20 cellular contexts compared by ENCODE assay signal in genomic region chrX:130103605-130104004, GRCh38. TPM values are rescaled to one million over a fixed set of nuclear protein-coding genes. Genes with fewer than 3 reads are reported as not detected.
DNase-seq lines count a peak whose midpoint lies in the region; ATAC-seq and TF ChIP-seq lines count a peak whose summit lies in the region.
"Had no signal": no experiment of that assay in that cellular context is flagged by ENCODE, and none has a peak within 500 bp of the region (broad histone marks: within the 10 kb centered on the region; RNA-seq: fewer than 3 reads in every experiment).

No MANE protein-coding gene starts in this region.

- no peaks in the 10 kb centered on the region for H3K27me3 Mint-ChIP-seq in CD4-positive, alpha-beta T cell
- H3K27me3 Mint-ChIP-seq in GM23338 (ENCODE audit: insufficient read depth, low read depth, poor library complexity): peaks cover 13% of the 10 kb centered on the region
- H3K27me3 Mint-ChIP-seq in T-helper 17 cell: no peaks in the 10 kb centered on the region
- H3K27me3 Mint-ChIP-seq in natural killer cell treated with Interleukin-12 subunit alpha and Interleukin-12 subunit beta and Interleukin-15 and Interleukin-18, amount 100 ng/mL, for 72 hours: no peaks in the 10 kb centered on the region

- H3K27me3 ChIP-seq in CD4-positive, alpha-beta T cell (ENCODE audit: control insufficient read depth, insufficient read depth, low read length): no peaks in the 10 kb centered on the region
- peaks cover 8% of the 10 kb centered on the region; the same call in 1 of the 2 replicates for H3K27me3 ChIP-seq in GM23338 (ENCODE audit: insufficient read depth)

- H3K79me2 ChIP-seq in GM23338 (replicated peaks; ENCODE audit: insufficient read depth): no peaks in the 10 kb centered on the region

- ATAC-seq in CD4-positive, alpha-beta T cell (ENCODE audit: poor library complexity): no peak
- peak; percentile 43; the same call in 1 of the 3 replicates for ATAC-seq in GM23338
- no peak for ATAC-seq in T-helper 17 cell
- ATAC-seq in natural killer cell treated with Interleukin-12 subunit alpha and Interleukin-12 subunit beta and Interleukin-15 and Interleukin-18, amount 100 ng/mL, for 72 hours: no peak
- no peak for ATAC-seq in HG03521 (IDR thresholded peaks at IDR 0.05; ENCODE audit: unreplicated experiment)
- ATAC-seq: HepG2 had no signal

- no peaks in the 10 kb centered on the region for H3K9me3 Mint-ChIP-seq in CD4-positive, alpha-beta T cell
- H3K9me3 Mint-ChIP-seq in GM23338: no peaks in the 10 kb centered on the region
- no peaks in the 10 kb centered on the region for H3K9me3 Mint-ChIP-seq in natural killer cell treated with Interleukin-12 subunit alpha and Interleukin-12 subunit beta and Interleukin-15 and Interleukin-18, amount 100 ng/mL, for 72 hours

- no peak overlapping the region for H2AFZ ChIP-seq in GM23338

- H3K4me1 Mint-ChIP-seq in CD4-positive, alpha-beta T cell (ENCODE audit: low read depth): peaks cover 70% of the 10 kb centered on the region
- peaks cover 20% of the 10 kb centered on the region; the same call in 2 of the 3 replicates for H3K4me1 Mint-ChIP-seq in GM23338
- H3K4me1 Mint-ChIP-seq in T-helper 17 cell: peaks cover 38% of the 10 kb centered on the region
- H3K4me1 Mint-ChIP-seq in natural killer cell treated with Interleukin-12 subunit alpha and Interleukin-12 subunit beta and Interleukin-15 and Interleukin-18, amount 100 ng/mL, for 72 hours (ENCODE audit: low read depth in 2 of 2): peaks cover 59 to 62% of the 10 kb centered on the region in 2 donors

- no peaks in the 10 kb centered on the region for H3K36me3 ChIP-seq in GM23338 (ENCODE audit: insufficient read depth)

- H3K9me3 ChIP-seq in CD4-positive, alpha-beta T cell (ENCODE audit: control insufficient read depth, low read length): no peaks in the 10 kb centered on the region
- no peaks in the 10 kb centered on the region for H3K9me3 ChIP-seq in T-helper 17 cell (ENCODE audit: control insufficient read depth, low read length, poor library complexity, severe bottlenecking)
- H3K9me3 ChIP-seq: Caco-2 had no signal

- no peaks in the 10 kb centered on the region for H3K9me2 ChIP-seq in GM23338 (ENCODE audit: insufficient read depth)

- peaks cover 8% of the 10 kb centered on the region for H3K36me3 Mint-ChIP-seq in CD4-positive, alpha-beta T cell (ENCODE audit: low read depth)
- no peaks in the 10 kb centered on the region for H3K36me3 Mint-ChIP-seq in GM23338 (ENCODE audit: low read depth)
- H3K36me3 Mint-ChIP-seq in T-helper 17 cell (ENCODE audit: low read depth): peaks cover 2% of the 10 kb centered on the region
- H3K36me3 Mint-ChIP-seq in natural killer cell treated with Interleukin-12 subunit alpha and Interleukin-12 subunit beta and Interleukin-15 and Interleukin-18, amount 100 ng/mL, for 72 hours: peaks cover 10% of the 10 kb centered on the region

- H3K4me3 Mint-ChIP-seq in CD4-positive, alpha-beta T cell: no peak overlapping the region
- H3K4me3 Mint-ChIP-seq in GM23338: no peak overlapping the region
- no peak overlapping the region for H3K4me3 Mint-ChIP-seq in T-helper 17 cell
- no peak overlapping the region for H3K4me3 Mint-ChIP-seq in natural killer cell treated with Interleukin-12 subunit alpha and Interleukin-12 subunit beta and Interleukin-15 and Interleukin-18, amount 100 ng/mL, for 72 hours
- H3K4me3 Mint-ChIP-seq: CD14-positive monocyte had no signal

- H3K27ac Mint-ChIP-seq in CD4-positive, alpha-beta T cell: peak overlapping the region; percentile 41
- H3K27ac Mint-ChIP-seq in GM23338 (no peak overlapping the region), T-helper 17 cell (peak overlapping the region; percentile 87)
- peak overlapping the region; percentile 72 to 80 for H3K27ac Mint-ChIP-seq in natural killer cell treated with Interleukin-12 subunit alpha and Interleukin-12 subunit beta and Interleukin-15 and Interleukin-18, amount 100 ng/mL, for 72 hours

- TF ChIP-seq CTCF in CD4-positive, alpha-beta T cell (IDR thresholded peaks at IDR 0.05): no peak
- TF ChIP-seq CTCF in GM23338 (conservative IDR thresholded peaks at IDR 0.05; ENCODE audit: low read depth in 2 of 2): no peak

- H3K4me1 ChIP-seq in GM23338 (ENCODE audit: insufficient read depth): no peaks in the 10 kb centered on the region; the same call in 1 of the 2 replicates

- CTCF ChIA-PET in CD4-positive, alpha-beta T cell (lab: Charles Lee): no interaction called here

- intact Hi-C loops in CD4-positive, alpha-beta T cell (cut with DNase I, micrococcal nuclease): no loop called here

- no peak overlapping the region for H3K4me2 ChIP-seq in GM23338

- no peak for DNase-seq in CD4-positive, alpha-beta T cell
- DNase-seq in GM23338 (ENCODE audit: low spot score) (peak; percentile 28), T-helper 17 cell (no peak), Ammon's horn (ENCODE audit: low spot score) (no peak), middle frontal gyrus (ENCODE audit: extremely low spot score, low spot score) (no peak), activated gamma-delta T cell (lab: John Stamatoyannopoulos, UW) (no peak)
- DNase-seq in natural killer cell treated with Interleukin-12 subunit alpha and Interleukin-12 subunit beta and Interleukin-15 and Interleukin-18, amount 100 ng/mL, for 72 hours (ENCODE audit: low spot score): no peak
- DNase-seq: ACHN, Caco-2, GDM1, H7, KBM-7, MV-4-11, NCI-H187 treated with DMSO at 0.1 percent for 48 hours, NCI-H345, RPMI8226, T-helper 2 cell had no signal

- H3F3A ChIP-seq in GM23338 (replicated peaks; ENCODE audit: low read depth): no peaks in the 10 kb centered on the region

- no peaks in the 10 kb centered on the region for H4K20me1 ChIP-seq in GM23338 (replicated peaks; ENCODE audit: insufficient read depth)

- H3K27ac ChIP-seq in CD4-positive, alpha-beta T cell (ENCODE audit: low read depth, low read length): no peak overlapping the region
- H3K27ac ChIP-seq in GM23338 (ENCODE audit: low read depth): no peak overlapping the region

- POLR2A ChIA-PET in CD4-positive, alpha-beta T cell (lab: Charles Lee): no interaction called here

- H3K4me3 ChIP-seq in GM23338: no peak overlapping the region

TF ChIP-seq in GM23338, 12 proteins besides CTCF, POLR2A, EP300 and RAD21 (continues in another document):
- no peak for TF ChIP-seq ZNF114 (CRISPR knock-in tag; IDR thresholded peaks at IDR 0.05)
- no peak for TF ChIP-seq CREB1 (CRISPR knock-in tag; IDR thresholded peaks at IDR 0.05; ENCODE audit: low read depth)
- TF ChIP-seq ZNF331 (CRISPR knock-in tag; IDR thresholded peaks at IDR 0.05; ENCODE audit: low read depth): no peak
- no peak for TF ChIP-seq JUNB (IDR thresholded peaks at IDR 0.05; ENCODE audit: unreplicated experiment)
- no peak for TF ChIP-seq POLR2AphosphoS5 (IDR thresholded peaks at IDR 0.05; ENCODE audit: low read depth)
- no peak for TF ChIP-seq EZH2phosphoT487 (IDR thresholded peaks at IDR 0.05; ENCODE audit: unreplicated experiment)
- no peak for TF ChIP-seq EZH2 (IDR thresholded peaks at IDR 0.05; ENCODE audit: low read depth, unreplicated experiment)
- no peak for TF ChIP-seq STAT1 (IDR thresholded peaks at IDR 0.05; ENCODE audit: unreplicated experiment)
- TF ChIP-seq ETS1 (IDR thresholded peaks at IDR 0.05): no peak
- no peak for TF ChIP-seq NANOG (IDR thresholded peaks at IDR 0.05; ENCODE audit: borderline replicate concordance)
- no peak for TF ChIP-seq REST (IDR thresholded peaks at IDR 0.05; ENCODE audit: unreplicated experiment)

RNA-seq across cellular contexts. Expression of gene ELF4, which starts 6.7 kb away (rescaled TPM):
- total RNA-seq in CD4-positive, alpha-beta T cell: 10 to 100 TPM; 17.3 to 17.4 TPM
- 1.6 and 1.8 TPM in 2 replicates for total RNA-seq in GM23338 (2014; rRNA removed; shearing (Covaris generic))
- polyA plus RNA-seq in GM23338 (2016; fragmentation: Nextera tagmentation; extraction: Ambion mirVana): 0.42 and 0.50 TPM in 2 replicates
- total RNA-seq in T-helper 17 cell: 10 to 100 TPM; 28.4 to 34.6 TPM
- total RNA-seq in natural killer cell treated with Interleukin-12 subunit alpha and Interleukin-12 subunit beta and Interleukin-15 and Interleukin-18, amount 100 ng/mL, for 72 hours: 10 to 100 TPM; 38.8 to 71.0 TPM
